9 cellular contexts compared by ENCODE assay signal in genomic region chr10:22623624-22624263, GRCh38.
DNase-seq lines count a peak whose midpoint lies in the region; ATAC-seq, FAIRE-seq and TF ChIP-seq lines count a peak whose summit lies in the region.
"Had no signal": no experiment of that assay in that cellular context is flagged by ENCODE, and none has a peak within 500 bp of the region (broad histone marks: within the 10 kb centered on the region; RNA-seq: fewer than 3 reads in every experiment).

No MANE protein-coding gene starts in this region.

- H3K4me1 Mint-ChIP-seq in activated T-helper 2 cell treated with anti-CD3 and anti-CD28 coated beads, Interferon-gamma antibody, Interleukin-2, Interleukin-4, amounts not matched to agents 10 μg/mL and 5 μg/mL and 100 μg/mL, durations not matched to agents 14 hours and 24 hours and 36 hours (ENCODE audit: low read depth), result peaks cover 80% of the 10 kb centered on the region

- peak; percentile 38 for ATAC-seq in upper lobe of right lung
- no peak for ATAC-seq in GM19395 (IDR thresholded peaks at IDR 0.05; ENCODE audit: unreplicated experiment)

- H3K4me3 ChIP-seq in kidney (ENCODE audit: low read length in 2 of 2), result no peak overlapping the region
- no peak overlapping the region for H3K4me3 ChIP-seq in upper lobe of right lung

- peak overlapping the region; percentile 2 for H3K4me3 Mint-ChIP-seq in activated T-helper 2 cell treated with anti-CD3 and anti-CD28 coated beads, Interferon-gamma antibody, Interleukin-2, Interleukin-4, amounts not matched to agents 10 μg/mL and 5 μg/mL and 100 μg/mL, durations not matched to agents 14 hours and 24 hours and 36 hours (ENCODE audit: low read depth)

- TF ChIP-seq CTCF in kidney (IDR thresholded peaks at IDR 0.05; ENCODE audit: borderline replicate concordance, extremely low read depth, insufficient read depth), result no peak
- TF ChIP-seq CTCF in upper lobe of right lung (IDR thresholded peaks at IDR 0.05), result no peak

- peak; percentile 40 for DNase-seq in stimulated activated CD4-positive, alpha-beta T cell treated with anti-CD3 and anti-CD28 coated beads, Interleukin-1b, Interleukin-23, amount 100 ng/mL, for 48 hours
- DNase-seq in stimulated activated CD4-positive, alpha-beta T cell treated with anti-CD3 and anti-CD28 coated beads, Interleukin-4, amount 100 ng/mL, for 24 hours, result no peak
- no peak for DNase-seq in activated T-helper 2 cell treated with anti-CD3 and anti-CD28 coated beads, Interferon-gamma antibody, Interleukin-2, Interleukin-4, amounts not matched to agents 10 μg/mL and 5 μg/mL and 100 μg/mL, durations not matched to agents 14 hours and 24 hours and 36 hours (ENCODE audit: low spot score)
- DNase-seq in kidney (peak; percentile 27), upper lobe of right lung (no peak), NCI-H526 treated with DMSO at 0.1 percent for 48 hours (lab: John Stamatoyannopoulos, UW) (no peak), cerebellum (ENCODE audit: low spot score) (no peak)
- DNase-seq: NCI-H2171 treated with DMSO at 0.1 percent for 48 hours had no signal

- H3K27me3 ChIP-seq in upper lobe of right lung, result no peaks in the 10 kb centered on the region

- H3K27ac ChIP-seq in kidney (ENCODE audit: low read depth in 2 of 2, low read length in 2 of 2), result no peak overlapping the region
- no peak overlapping the region for H3K27ac ChIP-seq in upper lobe of right lung

- no peak for FAIRE-seq in kidney (lab: Jason Lieb, UNC)

- H3K27ac Mint-ChIP-seq in activated T-helper 2 cell treated with anti-CD3 and anti-CD28 coated beads, Interferon-gamma antibody, Interleukin-2, Interleukin-4, amounts not matched to agents 10 μg/mL and 5 μg/mL and 100 μg/mL, durations not matched to agents 14 hours and 24 hours and 36 hours, result peak overlapping the region; percentile 77

- peaks cover 19 to 45% of the 10 kb centered on the region in 2 donors for H3K4me1 ChIP-seq in kidney (ENCODE audit: control insufficient read depth in 1 of 2, insufficient read depth in 1 of 2, low read depth in 1 of 2, low read length in 2 of 2)
- peaks cover 65% of the 10 kb centered on the region for H3K4me1 ChIP-seq in upper lobe of right lung

- H3K9me3 ChIP-seq in kidney (ENCODE audit: control insufficient read depth in 1 of 2, low read length in 2 of 2), result no peaks in the 10 kb centered on the region
- H3K9me3 ChIP-seq in upper lobe of right lung, result no peaks in the 10 kb centered on the region

- intact Hi-C loops in activated T-helper 2 cell treated with anti-CD3 and anti-CD28 coated beads, Interferon-gamma antibody, Interleukin-2, Interleukin-4, amounts not matched to agents 10 μg/mL and 5 μg/mL and 100 μg/mL, durations not matched to agents 14 hours and 24 hours and 36 hours (cut with micrococcal nuclease), result no loop called here
- intact Hi-C loops in kidney (cut with DNase I), result no loop called here
- intact Hi-C loops in upper lobe of right lung (cut with DNase I), result no loop called here

- H3K9me3 Mint-ChIP-seq in activated T-helper 2 cell treated with anti-CD3 and anti-CD28 coated beads, Interferon-gamma antibody, Interleukin-2, Interleukin-4, amounts not matched to agents 10 μg/mL and 5 μg/mL and 100 μg/mL, durations not matched to agents 14 hours and 24 hours and 36 hours, result no peaks in the 10 kb centered on the region

- no peak overlapping the region for H3K9ac ChIP-seq in kidney (ENCODE audit: low read length in 2 of 2)

- H3K36me3 Mint-ChIP-seq in activated T-helper 2 cell treated with anti-CD3 and anti-CD28 coated beads, Interferon-gamma antibody, Interleukin-2, Interleukin-4, amounts not matched to agents 10 μg/mL and 5 μg/mL and 100 μg/mL, durations not matched to agents 14 hours and 24 hours and 36 hours (ENCODE audit: low read depth), result peaks cover 20% of the 10 kb centered on the region

- no peaks in the 10 kb centered on the region for H3K27me3 Mint-ChIP-seq in activated T-helper 2 cell treated with anti-CD3 and anti-CD28 coated beads, Interferon-gamma antibody, Interleukin-2, Interleukin-4, amounts not matched to agents 10 μg/mL and 5 μg/mL and 100 μg/mL, durations not matched to agents 14 hours and 24 hours and 36 hours (ENCODE audit: low read depth)

- H3K36me3 ChIP-seq in kidney (ENCODE audit: control insufficient read depth in 1 of 2, insufficient read depth in 2 of 2, low read length in 2 of 2) (no peaks in the 10 kb centered on the region), upper lobe of right lung (no peaks in the 10 kb centered on the region)

Comparison
In these comparisons a context has a peak if more than half of its experiments do, and no peak if none do; other contexts are left out.
1. DNase-seq: peak in stimulated activated CD4-positive, alpha-beta T cell treated with anti-CD3 and anti-CD28 coated beads, Interleukin-1b, Interleukin-23, amount 100 ng/mL, for 48 hours (single experiment) and kidney (single experiment); none in stimulated activated CD4-positive, alpha-beta T cell treated with anti-CD3 and anti-CD28 coated beads, Interleukin-4, amount 100 ng/mL, for 24 hours (single experiment), activated T-helper 2 cell treated with anti-CD3 and anti-CD28 coated beads, Interferon-gamma antibody, Interleukin-2, Interleukin-4, amounts not matched to agents 10 μg/mL and 5 μg/mL and 100 μg/mL, durations not matched to agents 14 hours and 24 hours and 36 hours (single experiment), upper lobe of right lung (single experiment), NCI-H526 treated with DMSO at 0.1 percent for 48 hours (single experiment) and cerebellum (single experiment).